8 cellular contexts compared by ENCODE assay signal in genomic region chr12:56029666-56030293, GRCh38. TPM values are rescaled to one million over a fixed set of nuclear protein-coding genes. Genes with fewer than 3 reads are reported as not detected.
A peak's percentile ranks its signal among the peaks of the same experiment; 100 is the strongest.
DNase-seq lines count a peak whose midpoint lies in the region; ATAC-seq and TF ChIP-seq lines count a peak whose summit lies in the region.

No MANE protein-coding gene starts in this region.

- 48 to 78% methylated on average over 2 to 5 of the region's 6 CpGs for whole genome bisulfite sequencing in gastroesophageal sphincter (ENCODE audit: low coverage in 1 of 2), 2 donors
- WGBS in sigmoid colon, 2 donors = 82 to 86% methylated on average over 6 of the region's 6 CpGs

- DNase-seq in COLO829 (ENCODE audit: low spot score) = peak; percentile 35
- peak; percentile 38 for DNase-seq in NCI-H748 (lab: John Stamatoyannopoulos, UW; ENCODE audit: unreplicated experiment)
- peak; percentile 23 for DNase-seq in activated effector memory CD4-positive, alpha-beta T cell treated with Interleukin-2 at 50 U/mL for 16 hours
- DNase-seq in sigmoid colon = no peak
- DNase-seq in NCI-H2081 treated with DMSO at 0.1 percent for 48 hours (lab: John Stamatoyannopoulos, UW) = no peak

- no peaks in the 10 kb centered on the region for H3K27me3 ChIP-seq in gastroesophageal sphincter
- no peaks in the 10 kb centered on the region for H3K27me3 ChIP-seq in sigmoid colon

- intact Hi-C loops in sigmoid colon (cut with DNase I) = no loop called here

- no peak for TF ChIP-seq POLR2A in gastroesophageal sphincter (IDR thresholded peaks at IDR 0.05)
- TF ChIP-seq POLR2A in sigmoid colon (IDR thresholded peaks at IDR 0.05) = no peak

- H3K9me3 ChIP-seq in gastroesophageal sphincter (no peaks in the 10 kb centered on the region), sigmoid colon (no peaks in the 10 kb centered on the region)

- H3K4me3 ChIP-seq in gastroesophageal sphincter (no peak overlapping the region), sigmoid colon (no peak overlapping the region)

- ATAC-seq in GM19463 (IDR thresholded peaks at IDR 0.05; ENCODE audit: unreplicated experiment) (peak; percentile 47), gastroesophageal sphincter (peak; percentile 65), GM18520 (IDR thresholded peaks at IDR 0.05; ENCODE audit: unreplicated experiment) (no peak)

- no peak overlapping the region for H3K27ac ChIP-seq in gastroesophageal sphincter
- H3K27ac ChIP-seq in sigmoid colon = no peak overlapping the region

- TF ChIP-seq CTCF in gastroesophageal sphincter (IDR thresholded peaks at IDR 0.05) (peak in 3 of 4 experiments; percentile 53 to 70 (median 55)), sigmoid colon (IDR thresholded peaks at IDR 0.05) (peak in 3 of 4 experiments; percentile 38 to 54 (median 45))

- H3K36me3 ChIP-seq in gastroesophageal sphincter (peaks cover 0 to 86% of the 10 kb centered on the region in 2 donors), sigmoid colon (peaks cover 20 to 91% (median 28%) of the 10 kb centered on the region in 4 donors)

- TF ChIP-seq EP300 in gastroesophageal sphincter (IDR thresholded peaks at IDR 0.05) (no peak), sigmoid colon (IDR thresholded peaks at IDR 0.05) (no peak)

- H3K4me1 ChIP-seq in gastroesophageal sphincter (peaks cover 0 to 9% (median 0%) of the 10 kb centered on the region in 3 donors), sigmoid colon (no peaks in the 10 kb centered on the region)

RNA-seq across cellular contexts. Expression of gene IKZF4, which starts 8.9 kb away (rescaled TPM):
- 1 to 10 TPM; 5.1 to 7.3 (median 6.5) TPM for total RNA-seq in gastroesophageal sphincter
- total RNA-seq in sigmoid colon = 10 to 100 TPM in 1 of 4 donors, 1 to 10 TPM in 3; 2.3 to 23.8 (median 4.9) TPM
- 1 to 10 TPM in 2 of 3 donors, under 1 TPM in 1; 0.92 to 2.4 (median 1.2) TPM for polyA plus RNA-seq in sigmoid colon

RNA-seq across cellular contexts. Expression of gene RPS26, which starts 11.9 kb away (rescaled TPM):
- total RNA-seq in gastroesophageal sphincter (1,000 to 10,000 TPM in 2 of 4 donors, 100 to 1,000 TPM in 2; 295 to 1,263 (median 759) TPM), sigmoid colon (1,000 to 10,000 TPM in 2 of 4 donors, 100 to 1,000 TPM in 2; 130 to 3,746 (median 1,580) TPM)
- polyA plus RNA-seq in sigmoid colon = 1,000 to 10,000 TPM; 1,901 to 2,147 (median 2,067) TPM

RNA-seq across cellular contexts. Expression of gene SUOX, which starts 32.7 kb away (rescaled TPM):
- total RNA-seq in gastroesophageal sphincter (10 to 100 TPM; 17.3 to 30.7 (median 24.0) TPM), sigmoid colon (10 to 100 TPM; 20.9 to 51.0 (median 25.4) TPM)
- 10 to 100 TPM in 2 of 3 donors, 1 to 10 TPM in 1; 8.4 to 16.1 (median 15.0) TPM for polyA plus RNA-seq in sigmoid colon

RNA-seq across cellular contexts. Expression of gene ERBB3, which starts 50.2 kb away (rescaled TPM):
- total RNA-seq in gastroesophageal sphincter = 10 to 100 TPM; 17.3 to 41.1 (median 22.3) TPM
- total RNA-seq in sigmoid colon = 10 to 100 TPM; 10.2 to 21.4 (median 19.0) TPM
- 10 to 100 TPM; 31.8 to 69.8 (median 37.0) TPM for polyA plus RNA-seq in sigmoid colon

RNA-seq across cellular contexts. Expression of gene RAB5B, which starts 55.9 kb away (rescaled TPM):
- total RNA-seq in gastroesophageal sphincter (100 to 1,000 TPM; 113 to 169 (median 142) TPM), sigmoid colon (100 to 1,000 TPM in 3 of 4 donors, 10 to 100 TPM in 1; 92.8 to 102 (median 101) TPM)
- polyA plus RNA-seq in sigmoid colon = 100 to 1,000 TPM in 1 of 3 donors, 10 to 100 TPM in 2; 82.8 to 113 (median 83.5) TPM

Comparison
In these comparisons a context has a peak if more than half of its experiments do, and no peak if none do; other contexts are left out.
1. DNase-seq: peak in COLO829 (single experiment), NCI-H748 (single experiment) and activated effector memory CD4-positive, alpha-beta T cell treated with Interleukin-2 at 50 U/mL for 16 hours (single experiment); none in sigmoid colon (single experiment) and NCI-H2081 treated with DMSO at 0.1 percent for 48 hours (single experiment).